In the genomic region with DNA sequence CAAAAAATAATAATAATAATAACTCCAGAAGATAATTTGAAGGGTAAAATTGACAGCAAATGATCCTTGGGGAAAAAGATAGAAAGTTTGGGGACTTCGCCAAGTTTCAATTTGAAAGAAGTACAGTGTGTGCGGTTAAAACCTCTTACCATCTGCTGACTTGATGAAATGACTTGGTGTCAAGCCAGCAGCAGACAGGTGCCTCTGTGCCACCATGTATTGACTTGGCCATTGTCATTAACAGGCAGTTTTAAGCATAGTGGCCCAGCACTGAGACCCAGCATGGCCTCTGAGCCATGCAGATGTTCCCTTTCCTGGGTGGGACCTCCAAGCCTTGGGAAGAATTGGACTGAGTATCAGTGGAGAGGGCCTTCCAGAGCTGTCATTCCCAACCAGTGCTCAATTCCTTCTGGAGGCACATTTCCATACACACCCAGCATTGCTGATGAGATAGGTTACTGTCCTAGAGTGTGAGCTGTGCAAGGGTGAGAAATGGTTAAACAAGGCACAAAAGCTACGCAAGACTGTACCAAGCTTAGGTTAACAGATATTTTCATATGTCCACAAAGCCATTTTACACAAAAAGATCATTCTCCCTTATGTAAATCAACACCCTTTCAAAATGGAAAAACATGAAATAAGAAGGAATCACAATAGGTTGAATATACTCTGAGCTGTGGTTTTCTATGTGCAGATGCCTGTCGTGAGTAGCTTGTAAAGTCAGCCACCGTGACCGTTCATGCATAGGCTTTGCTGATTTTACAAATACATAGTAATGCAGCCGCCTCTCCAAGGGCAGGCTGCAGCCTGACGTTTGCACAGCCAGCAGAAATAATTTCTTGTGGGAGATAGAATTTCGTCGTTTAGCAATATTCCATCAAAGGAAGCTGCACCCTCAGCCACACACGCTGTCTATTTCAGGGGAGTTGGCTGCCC, we compare ENCODE assay signal across 9 cellular contexts. TPM values are rescaled to one million over a fixed set of nuclear protein-coding genes. Genes with fewer than 3 reads are reported as not detected.
DNase-seq lines count a peak whose midpoint lies in the region; ATAC-seq and TF ChIP-seq lines count a peak whose summit lies in the region.
"Had no signal": no experiment of that assay in that cellular context is flagged by ENCODE, and none has a peak within 500 bp of the region (broad histone marks: within the 10 kb centered on the region; RNA-seq: fewer than 3 reads in every experiment).

No MANE protein-coding gene starts in this region.

- H3K4me3 Mint-ChIP-seq in stimulated activated effector memory CD8-positive, alpha-beta T cell treated with anti-CD3 and anti-CD28 coated beads, Interleukin-12 subunit alpha, Interleukin-12 subunit beta, amount 100 ng/mL, for 72 hours: no peak overlapping the region
- no peak overlapping the region for H3K4me3 Mint-ChIP-seq in MCF 10A (ENCODE audit: unreplicated experiment)

- no peaks in the 10 kb centered on the region for H3K36me3 ChIP-seq in aorta (ENCODE audit: control insufficient read depth in 1 of 2, insufficient read depth in 2 of 2, low read length in 1 of 2)

- no peak for TF ChIP-seq CTCF in choroid plexus epithelial cell (conservative IDR thresholded peaks at IDR 0.05; ENCODE audit: low read depth, low read length)
- TF ChIP-seq CTCF in MCF 10A (IDR thresholded peaks at IDR 0.05; ENCODE audit: unreplicated experiment): no peak

- no peak overlapping the region for H3K4me3 ChIP-seq in choroid plexus epithelial cell (ENCODE audit: low read depth, low read length)
- H3K4me3 ChIP-seq in aorta (ENCODE audit: low read length in 2 of 2): no peak overlapping the region

- no peaks in the 10 kb centered on the region for H3K36me3 Mint-ChIP-seq in stimulated activated effector memory CD8-positive, alpha-beta T cell treated with anti-CD3 and anti-CD28 coated beads, Interleukin-12 subunit alpha, Interleukin-12 subunit beta, amount 100 ng/mL, for 72 hours
- H3K36me3 Mint-ChIP-seq in MCF 10A (ENCODE audit: insufficient read depth, unreplicated experiment): no peaks in the 10 kb centered on the region

- WGBS in aorta, 2 donors: 45 to 53% methylated on average over 11 of the region's 11 CpGs

- H3K4me1 Mint-ChIP-seq in stimulated activated effector memory CD8-positive, alpha-beta T cell treated with anti-CD3 and anti-CD28 coated beads, Interleukin-12 subunit alpha, Interleukin-12 subunit beta, amount 100 ng/mL, for 72 hours: peaks cover 11% of the 10 kb centered on the region
- H3K4me1 Mint-ChIP-seq in MCF 10A (ENCODE audit: insufficient read depth, unreplicated experiment): peaks cover 5% of the 10 kb centered on the region

- H3K27ac Mint-ChIP-seq in stimulated activated effector memory CD8-positive, alpha-beta T cell treated with anti-CD3 and anti-CD28 coated beads, Interleukin-12 subunit alpha, Interleukin-12 subunit beta, amount 100 ng/mL, for 72 hours: no peak overlapping the region
- no peak overlapping the region for H3K27ac Mint-ChIP-seq in MCF 10A (ENCODE audit: low read depth, unreplicated experiment)

- H3K27me3 ChIP-seq in aorta (ENCODE audit: control insufficient read depth in 1 of 2, insufficient read depth in 2 of 2, low read length in 1 of 2): no peaks in the 10 kb centered on the region

- intact Hi-C loops in aorta (cut with DNase I) (no loop called here), MCF 10A (cut with micrococcal nuclease) (no loop called here)

- DNase-seq in NCI-H1092 treated with DMSO at 0.1 percent for 48 hours (lab: John Stamatoyannopoulos, UW): peak; percentile 89
- DNase-seq in choroid plexus epithelial cell (ENCODE audit: low read depth): peak; percentile 31
- DNase-seq in stimulated activated effector memory CD8-positive, alpha-beta T cell treated with anti-CD3 and anti-CD28 coated beads, Interleukin-12 subunit alpha, Interleukin-12 subunit beta, amount 100 ng/mL, for 72 hours (ENCODE audit: low spot score in 2 of 2): no peak
- DNase-seq in aorta: no peak
- no peak for DNase-seq in MCF 10A (ENCODE audit: unreplicated experiment)
- DNase-seq in NCI-H82 treated with DMSO at 0.1 percent for 48 hours (lab: John Stamatoyannopoulos, UW; ENCODE audit: unreplicated experiment): no peak
- DNase-seq: activated CD4-positive, alpha-beta T cell treated with anti-CD3 and anti-CD28 coated beads for 4 hours had no signal

- CTCF ChIA-PET in MCF 10A (lab: Yijun Ruan, JAX): interaction anchor here (0.6 to 1.1 kb wide), 5 partner anchors 43 to 1359 kb away, joined by 3 to 4 read pairs (median 3); no protein-coding TSS in a partner anchor

- H3K27ac ChIP-seq in aorta (ENCODE audit: low read depth in 1 of 2, low read length in 2 of 2): no peak overlapping the region

- H3K9me3 ChIP-seq in aorta (ENCODE audit: control insufficient read depth, low read length): no peaks in the 10 kb centered on the region

- H3K4me1 ChIP-seq in aorta (ENCODE audit: control insufficient read depth in 1 of 2, insufficient read depth in 2 of 2, low read length in 2 of 2): no peaks in the 10 kb centered on the region

- no peaks in the 10 kb centered on the region for H3K27me3 Mint-ChIP-seq in MCF 10A (ENCODE audit: insufficient read depth, unreplicated experiment)

- no TSS peak for BruUV-seq in MCF 10A (replicated peaks; lab: Mats Ljungman, UMichigan)

- ATAC-seq in GM18511 (IDR thresholded peaks at IDR 0.05; ENCODE audit: unreplicated experiment): peak; percentile 96
- ATAC-seq in HG02610 (IDR thresholded peaks at IDR 0.05; ENCODE audit: unreplicated experiment): peak; percentile 83
- no peak for ATAC-seq in stimulated activated effector memory CD8-positive, alpha-beta T cell treated with anti-CD3 and anti-CD28 coated beads, Interleukin-12 subunit alpha, Interleukin-12 subunit beta, amount 100 ng/mL, for 72 hours
- ATAC-seq in aorta (ENCODE audit: low FRiP score): no peak

- H3K9me3 Mint-ChIP-seq in stimulated activated effector memory CD8-positive, alpha-beta T cell treated with anti-CD3 and anti-CD28 coated beads, Interleukin-12 subunit alpha, Interleukin-12 subunit beta, amount 100 ng/mL, for 72 hours: no peaks in the 10 kb centered on the region
- no peaks in the 10 kb centered on the region for H3K9me3 Mint-ChIP-seq in MCF 10A (ENCODE audit: unreplicated experiment)

- POLR2A ChIA-PET in MCF 10A (lab: Yijun Ruan, JAX): interaction anchor here (0.5 to 1.7 kb wide), 2 partner anchors 59 to 133 kb away, joined by 3 to 6 read pairs; a partner anchor contains a TSS

RNA-seq across cellular contexts. Expression of a gene that starts 59.4 kb away (rescaled TPM):
- total RNA-seq in aorta (10 to 100 TPM; 56.3 to 62.7 TPM), MCF 10A (2022) (35.8 and 40.2 TPM in 2 replicates)
- 1 to 10 TPM; 6.5 to 8.7 TPM for polyA plus RNA-seq in aorta

Comparison
In these comparisons a context has a peak if more than half of its experiments do, and no peak if none do; other contexts are left out.
1. ATAC-seq: peak in GM18511 (single experiment) and HG02610 (single experiment); none in stimulated activated effector memory CD8-positive, alpha-beta T cell treated with anti-CD3 and anti-CD28 coated beads, Interleukin-12 subunit alpha, Interleukin-12 subunit beta, amount 100 ng/mL, for 72 hours (single experiment) and aorta (single experiment).
2. DNase-seq: peak in NCI-H1092 treated with DMSO at 0.1 percent for 48 hours (single experiment) and choroid plexus epithelial cell (single experiment); none in stimulated activated effector memory CD8-positive, alpha-beta T cell treated with anti-CD3 and anti-CD28 coated beads, Interleukin-12 subunit alpha, Interleukin-12 subunit beta, amount 100 ng/mL, for 72 hours (0 of 2), aorta (0 of 2), MCF 10A (single experiment) and NCI-H82 treated with DMSO at 0.1 percent for 48 hours (single experiment).